ENCODE assay signal across 18 cellular contexts in the genomic region with DNA sequence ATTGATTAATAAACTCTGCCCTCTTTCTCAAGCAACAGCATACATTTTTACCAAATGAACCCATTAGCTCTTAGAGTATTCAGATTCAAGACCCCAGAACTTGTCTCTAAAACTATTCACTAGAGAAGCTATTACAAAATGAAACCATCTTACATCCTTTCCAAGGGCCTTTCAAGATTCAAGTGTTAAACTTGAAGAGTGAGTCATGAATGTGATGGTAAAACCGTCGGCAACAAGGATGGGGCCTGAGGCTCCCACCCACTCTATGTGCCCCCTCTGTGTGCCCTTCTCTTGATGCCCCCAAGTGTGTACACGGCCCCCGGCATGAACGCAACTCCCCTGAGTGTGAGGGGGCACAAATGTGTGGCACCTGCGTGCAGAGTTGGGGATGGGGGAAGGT. TPM values are rescaled to one million over a fixed set of nuclear protein-coding genes. Genes with fewer than 3 reads are reported as not detected.
DNase-seq lines count a peak whose midpoint lies in the region; ATAC-seq and TF ChIP-seq lines count a peak whose summit lies in the region.
"Had no signal": no experiment of that assay in that cellular context is flagged by ENCODE, and none has a peak within 500 bp of the region (broad histone marks: within the 10 kb centered on the region; RNA-seq: fewer than 3 reads in every experiment).

No MANE protein-coding gene starts in this region.

- H3K4me3 ChIP-seq in CD8-positive, alpha-beta T cell (ENCODE audit: low read depth, low read length), result no peak overlapping the region

- no peak for DNase-seq in activated CD4-positive, alpha-beta T cell treated with anti-CD3 and anti-CD28 coated beads for 36 hours
- DNase-seq in activated CD4-positive, alpha-beta T cell treated with anti-CD3 and anti-CD28 coated beads, Interleukin-2, amount 10 ng/mL, durations not matched to agents 7 days and 5 days, result no peak
- no peak for DNase-seq in CD8-positive, alpha-beta T cell
- no peak for DNase-seq in activated naive CD8-positive, alpha-beta T cell treated with anti-CD3 and anti-CD28 coated beads, Interleukin-2, amount 10 ng/mL, durations not matched to agents 7 days and 5 days
- DNase-seq in naive thymus-derived CD8-positive, alpha-beta T cell, result no peak
- no peak for DNase-seq in caudate nucleus (lab: John Stamatoyannopoulos, UW)
- DNase-seq in stimulated activated CD4-positive, alpha-beta T cell treated with anti-CD3 and anti-CD28 coated beads, Interleukin-2, amount 100 ng/mL, for 24 hours, result no peak
- DNase-seq: CD4-positive, CD25-positive, alpha-beta regulatory T cell; DMS53; NCI-H1105 treated with DMSO at 0.1 percent for 48 hours; NCI-H1694 treated with DMSO at 0.1 percent for 48 hours; NCI-H2107; NCI-H526 treated with DMSO at 0.1 percent for 48 hours; NK-92 treated with Interleukin-12 subunit alpha and Interleukin-12 subunit beta, amount 100 ng/mL, for 24 hours had no signal

- no peak for TF ChIP-seq CTCF in CD8-positive, alpha-beta T cell (IDR thresholded peaks at IDR 0.05)

- intact Hi-C loops in activated CD4-positive, alpha-beta T cell treated with anti-CD3 and anti-CD28 coated beads for 36 hours (cut with DNase I, micrococcal nuclease), result no loop called here
- intact Hi-C loops in CD8-positive, alpha-beta T cell (cut with DNase I, micrococcal nuclease), result no loop called here

- H3K27me3 Mint-ChIP-seq in activated CD4-positive, alpha-beta T cell treated with anti-CD3 and anti-CD28 coated beads for 36 hours, result no peaks in the 10 kb centered on the region
- H3K27me3 Mint-ChIP-seq in activated CD4-positive, alpha-beta T cell treated with anti-CD3 and anti-CD28 coated beads, Interleukin-2, amount 10 ng/mL, durations not matched to agents 7 days and 5 days, result no peaks in the 10 kb centered on the region
- H3K27me3 Mint-ChIP-seq in CD8-positive, alpha-beta T cell (ENCODE audit: low read depth), result no peaks in the 10 kb centered on the region
- H3K27me3 Mint-ChIP-seq in activated naive CD8-positive, alpha-beta T cell treated with anti-CD3 and anti-CD28 coated beads, Interleukin-2, amount 10 ng/mL, durations not matched to agents 7 days and 5 days, result no peaks in the 10 kb centered on the region
- no peaks in the 10 kb centered on the region for H3K27me3 Mint-ChIP-seq in naive thymus-derived CD8-positive, alpha-beta T cell
- H3K27me3 Mint-ChIP-seq: B cell; CD4-positive, CD25-positive, alpha-beta regulatory T cell had no signal

- H3K36me3 ChIP-seq in CD8-positive, alpha-beta T cell (ENCODE audit: insufficient read depth, low read length), result peaks cover 25% of the 10 kb centered on the region

- H3K27ac Mint-ChIP-seq in activated CD4-positive, alpha-beta T cell treated with anti-CD3 and anti-CD28 coated beads for 36 hours, result peak overlapping the region; percentile 70
- H3K27ac Mint-ChIP-seq in activated CD4-positive, alpha-beta T cell treated with anti-CD3 and anti-CD28 coated beads, Interleukin-2, amount 10 ng/mL, durations not matched to agents 7 days and 5 days, result no peak overlapping the region
- H3K27ac Mint-ChIP-seq in CD8-positive, alpha-beta T cell, result peak overlapping the region; percentile 42
- peak overlapping the region; percentile 5 for H3K27ac Mint-ChIP-seq in activated naive CD8-positive, alpha-beta T cell treated with anti-CD3 and anti-CD28 coated beads, Interleukin-2, amount 10 ng/mL, durations not matched to agents 7 days and 5 days
- peak overlapping the region in 6 of 10 donors; percentile 32 to 83 (median 59) for H3K27ac Mint-ChIP-seq in naive thymus-derived CD8-positive, alpha-beta T cell
- H3K27ac Mint-ChIP-seq: B cell had no signal

- H3K9me3 ChIP-seq in CD8-positive, alpha-beta T cell (ENCODE audit: low read length), result no peaks in the 10 kb centered on the region

- POLR2A ChIA-PET in activated CD4-positive, alpha-beta T cell treated with anti-CD3 and anti-CD28 coated beads for 36 hours (lab: Charles Lee), result no interaction called here
- POLR2A ChIA-PET in activated CD4-positive, alpha-beta T cell treated with anti-CD3 and anti-CD28 coated beads, Interleukin-2, amount 10 ng/mL, durations not matched to agents 7 days and 5 days (lab: Charles Lee), result no interaction called here
- POLR2A ChIA-PET in CD8-positive, alpha-beta T cell (lab: Charles Lee), result interaction anchor here (0.7 kb wide), 1 partner anchor 1632 kb away, joined by 3 read pairs; no protein-coding TSS in a partner anchor
- POLR2A ChIA-PET in activated naive CD8-positive, alpha-beta T cell treated with anti-CD3 and anti-CD28 coated beads, Interleukin-2, amount 10 ng/mL, durations not matched to agents 7 days and 5 days (lab: Charles Lee), result no interaction called here
- POLR2A ChIA-PET in naive thymus-derived CD8-positive, alpha-beta T cell (lab: Charles Lee), result no interaction called here

- H3K4me3 Mint-ChIP-seq in activated CD4-positive, alpha-beta T cell treated with anti-CD3 and anti-CD28 coated beads for 36 hours, result no peak overlapping the region
- no peak overlapping the region for H3K4me3 Mint-ChIP-seq in activated CD4-positive, alpha-beta T cell treated with anti-CD3 and anti-CD28 coated beads, Interleukin-2, amount 10 ng/mL, durations not matched to agents 7 days and 5 days
- no peak overlapping the region for H3K4me3 Mint-ChIP-seq in CD8-positive, alpha-beta T cell
- H3K4me3 Mint-ChIP-seq in activated naive CD8-positive, alpha-beta T cell treated with anti-CD3 and anti-CD28 coated beads, Interleukin-2, amount 10 ng/mL, durations not matched to agents 7 days and 5 days, result no peak overlapping the region
- H3K4me3 Mint-ChIP-seq in naive thymus-derived CD8-positive, alpha-beta T cell, result no peak overlapping the region
- H3K4me3 Mint-ChIP-seq: B cell; CD4-positive, CD25-positive, alpha-beta regulatory T cell had no signal

- CTCF ChIA-PET in activated CD4-positive, alpha-beta T cell treated with anti-CD3 and anti-CD28 coated beads for 36 hours (lab: Charles Lee), result interaction anchor here (1.3 kb wide), 1 partner anchor 17 kb away, joined by 5 read pairs; no protein-coding TSS in a partner anchor
- CTCF ChIA-PET in activated CD4-positive, alpha-beta T cell treated with anti-CD3 and anti-CD28 coated beads, Interleukin-2, amount 10 ng/mL, durations not matched to agents 7 days and 5 days (lab: Charles Lee), result interaction anchor here (1.3 kb wide), 1 partner anchor 10 kb away, joined by 3 read pairs; no protein-coding TSS in a partner anchor
- CTCF ChIA-PET in CD8-positive, alpha-beta T cell (lab: Charles Lee), result no interaction called here

- no peaks in the 10 kb centered on the region for H3K4me1 ChIP-seq in CD8-positive, alpha-beta T cell (ENCODE audit: insufficient read depth, low read length)

- H3K27me3 ChIP-seq in CD8-positive, alpha-beta T cell (ENCODE audit: insufficient read depth, low read length), result no peaks in the 10 kb centered on the region

- peaks cover 71% of the 10 kb centered on the region for H3K36me3 Mint-ChIP-seq in activated CD4-positive, alpha-beta T cell treated with anti-CD3 and anti-CD28 coated beads for 36 hours (ENCODE audit: low read depth)
- H3K36me3 Mint-ChIP-seq in activated CD4-positive, alpha-beta T cell treated with anti-CD3 and anti-CD28 coated beads, Interleukin-2, amount 10 ng/mL, durations not matched to agents 7 days and 5 days (ENCODE audit: low read depth), result peaks cover 84% of the 10 kb centered on the region
- H3K36me3 Mint-ChIP-seq in CD8-positive, alpha-beta T cell, result peaks cover 94% of the 10 kb centered on the region
- peaks cover 74% of the 10 kb centered on the region for H3K36me3 Mint-ChIP-seq in activated naive CD8-positive, alpha-beta T cell treated with anti-CD3 and anti-CD28 coated beads, Interleukin-2, amount 10 ng/mL, durations not matched to agents 7 days and 5 days
- peaks cover 45 to 92% (median 68%) of the 10 kb centered on the region in 3 donors for H3K36me3 Mint-ChIP-seq in naive thymus-derived CD8-positive, alpha-beta T cell

- H3K4me1 Mint-ChIP-seq in activated CD4-positive, alpha-beta T cell treated with anti-CD3 and anti-CD28 coated beads for 36 hours, result peaks cover 28% of the 10 kb centered on the region
- peaks cover 17% of the 10 kb centered on the region for H3K4me1 Mint-ChIP-seq in activated CD4-positive, alpha-beta T cell treated with anti-CD3 and anti-CD28 coated beads, Interleukin-2, amount 10 ng/mL, durations not matched to agents 7 days and 5 days
- H3K4me1 Mint-ChIP-seq in CD8-positive, alpha-beta T cell (ENCODE audit: low read depth), result peaks cover 29% of the 10 kb centered on the region
- H3K4me1 Mint-ChIP-seq in activated naive CD8-positive, alpha-beta T cell treated with anti-CD3 and anti-CD28 coated beads, Interleukin-2, amount 10 ng/mL, durations not matched to agents 7 days and 5 days, result peaks cover 15% of the 10 kb centered on the region
- peaks cover 13 to 30% (median 28%) of the 10 kb centered on the region in 4 donors for H3K4me1 Mint-ChIP-seq in naive thymus-derived CD8-positive, alpha-beta T cell
- H3K4me1 Mint-ChIP-seq: B cell had no signal

- peaks cover 8% of the 10 kb centered on the region for H3K9me3 Mint-ChIP-seq in activated CD4-positive, alpha-beta T cell treated with anti-CD3 and anti-CD28 coated beads for 36 hours (ENCODE audit: low read depth)
- peaks cover 14% of the 10 kb centered on the region for H3K9me3 Mint-ChIP-seq in activated CD4-positive, alpha-beta T cell treated with anti-CD3 and anti-CD28 coated beads, Interleukin-2, amount 10 ng/mL, durations not matched to agents 7 days and 5 days
- no peaks in the 10 kb centered on the region for H3K9me3 Mint-ChIP-seq in CD8-positive, alpha-beta T cell
- peaks cover 11% of the 10 kb centered on the region for H3K9me3 Mint-ChIP-seq in activated naive CD8-positive, alpha-beta T cell treated with anti-CD3 and anti-CD28 coated beads, Interleukin-2, amount 10 ng/mL, durations not matched to agents 7 days and 5 days
- H3K9me3 Mint-ChIP-seq in naive thymus-derived CD8-positive, alpha-beta T cell, result peaks cover 0 to 3% (median 0%) of the 10 kb centered on the region in 9 donors

- no peak overlapping the region for H3K27ac ChIP-seq in CD8-positive, alpha-beta T cell (ENCODE audit: low read depth, low read length)
- no peak overlapping the region for H3K27ac ChIP-seq in caudate nucleus (ENCODE audit: low read depth, low read length)
- H3K27ac ChIP-seq: 22Rv1 had no signal

- ATAC-seq in activated CD4-positive, alpha-beta T cell treated with anti-CD3 and anti-CD28 coated beads for 36 hours, result peak; percentile 66
- no peak for ATAC-seq in CD8-positive, alpha-beta T cell
- ATAC-seq in activated naive CD8-positive, alpha-beta T cell treated with anti-CD3 and anti-CD28 coated beads, Interleukin-2, amount 10 ng/mL, durations not matched to agents 7 days and 5 days (ENCODE audit: low read depth), result no peak
- ATAC-seq in naive thymus-derived CD8-positive, alpha-beta T cell, result no peak
- no peak for ATAC-seq in GM21786 (IDR thresholded peaks at IDR 0.05; ENCODE audit: unreplicated experiment)

RNA-seq across cellular contexts. Expression of a gene that starts 46.4 kb away (rescaled TPM):
- total RNA-seq in activated CD4-positive, alpha-beta T cell treated with anti-CD3 and anti-CD28 coated beads for 36 hours, result 10 to 100 TPM; 17.6 to 18.0 TPM
- total RNA-seq in activated CD4-positive, alpha-beta T cell treated with anti-CD3 and anti-CD28 coated beads, Interleukin-2, amount 10 ng/mL, durations not matched to agents 7 days and 5 days, result 10 to 100 TPM; 31.9 to 32.3 TPM
- total RNA-seq in CD8-positive, alpha-beta T cell, result 10 to 100 TPM; 27.5 to 30.3 TPM
- 10 to 100 TPM; 50.6 to 52.4 TPM for total RNA-seq in activated naive CD8-positive, alpha-beta T cell treated with anti-CD3 and anti-CD28 coated beads, Interleukin-2, amount 10 ng/mL, durations not matched to agents 7 days and 5 days
- 10 to 100 TPM; 30.1 to 31.8 TPM for total RNA-seq in naive thymus-derived CD8-positive, alpha-beta T cell
- polyA plus RNA-seq in naive thymus-derived CD8-positive, alpha-beta T cell, result 1 to 10 TPM; 2.2 to 6.7 (median 4.8) TPM
- total RNA-seq: LHCN-M2 had no signal
